ENCODE assay signal across 8 cellular contexts in the genomic region with DNA sequence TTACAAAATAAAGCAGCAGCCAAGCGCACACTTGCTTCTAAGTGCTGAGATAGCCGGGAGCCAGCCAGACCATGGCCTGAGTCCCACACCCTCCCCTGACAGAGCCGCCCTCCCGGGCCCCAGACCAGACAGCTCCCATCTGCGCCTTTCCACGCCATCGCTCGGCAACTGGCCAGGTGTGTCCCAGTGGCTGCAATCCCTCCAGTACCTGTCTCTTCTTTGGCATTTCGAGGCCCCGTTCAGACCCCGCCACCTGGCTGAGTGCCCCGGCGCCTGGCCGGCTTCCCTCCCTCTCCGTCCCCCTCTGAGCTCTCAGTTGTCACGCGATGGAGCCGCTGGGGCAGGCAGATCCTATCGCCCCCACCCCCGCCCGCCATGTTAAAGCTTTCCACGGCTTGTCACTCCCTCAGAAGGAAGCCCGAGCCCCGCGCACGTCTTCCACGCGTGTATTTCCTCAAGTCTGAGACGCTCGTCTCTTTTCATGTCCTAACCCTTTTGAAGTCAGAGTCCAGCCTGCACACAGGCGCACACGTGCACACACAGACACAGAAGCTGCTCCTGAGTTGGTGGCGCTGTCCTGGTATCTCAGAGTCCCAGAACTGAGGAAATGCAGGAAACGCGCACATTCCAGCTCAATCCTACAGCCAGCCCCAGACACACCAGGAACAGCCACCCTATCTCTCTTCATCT. TPM values are rescaled to one million over a fixed set of nuclear protein-coding genes. Genes with fewer than 3 reads are reported as not detected.
A peak's percentile ranks its signal among the peaks of the same experiment; 100 is the strongest.
DNase-seq lines count a peak whose midpoint lies in the region; ATAC-seq and TF ChIP-seq lines count a peak whose summit lies in the region.

No MANE protein-coding gene starts in this region.

- H3K4me3 ChIP-seq in dorsolateral prefrontal cortex (peak overlapping the region; percentile 14 to 67 (median 44)), transverse colon (peak overlapping the region in 2 of 4 donors; percentile 14 to 28)

- no peaks in the 10 kb centered on the region for H3K27me3 ChIP-seq in dorsolateral prefrontal cortex
- H3K27me3 ChIP-seq in transverse colon = no peaks in the 10 kb centered on the region

- peak in 33 of 56 donors; percentile 4 to 49 (median 24) for TF ChIP-seq CTCF in dorsolateral prefrontal cortex (IDR thresholded peaks at IDR 0.05 in 54 of 56, conservative IDR thresholded peaks at IDR 0.05 in 2 of 56; ENCODE audit: low read depth in 1 of 56, partially characterized antibody in 56 of 56)
- no peak for TF ChIP-seq CTCF in transverse colon (IDR thresholded peaks at IDR 0.05)

- TF ChIP-seq EP300 in transverse colon (IDR thresholded peaks at IDR 0.05; ENCODE audit: low read depth) = no peak

- TF ChIP-seq POLR2A in transverse colon (IDR thresholded peaks at IDR 0.05) = no peak

- ATAC-seq in GM19324 (IDR thresholded peaks at IDR 0.05; ENCODE audit: low FRiP score, unreplicated experiment) (no peak), HG02610 (IDR thresholded peaks at IDR 0.05; ENCODE audit: unreplicated experiment) (no peak)

- H3K9me3 ChIP-seq in transverse colon = no peaks in the 10 kb centered on the region

- intact Hi-C loops in dorsolateral prefrontal cortex (cut with DNase I) = loop anchor here (2.0 to 5.0 kb wide), 2 partner anchors 53 to 55 kb away; no protein-coding TSS in a partner anchor
- intact Hi-C loops in transverse colon (cut with DNase I; ENCODE audit: low total_unique reads) = no loop called here

- peak; percentile 50 for DNase-seq in activated effector memory CD4-positive, alpha-beta T cell treated with anti-CD3 and anti-CD28 coated beads, Interleukin-2, amount 50 U/mL, for 16 hours
- no peak for DNase-seq in activated effector memory CD4-positive, alpha-beta T cell treated with Interleukin-2 at 50 U/mL for 16 hours
- DNase-seq in dorsolateral prefrontal cortex (peak; percentile 60 to 85 (median 70)), lung microvascular endothelial cell (ENCODE audit: low read depth in 2 of 2) (peak; percentile 64 to 88), transverse colon (peak; percentile 64)
- no peak for DNase-seq in activated naive CD4-positive, alpha-beta T cell treated with Interleukin-2 at 50 U/mL for 16 hours

- H3K27ac ChIP-seq in dorsolateral prefrontal cortex (peak overlapping the region in 58 of 59 donors; percentile 19 to 91 (median 80)), transverse colon (peak overlapping the region; percentile 80 to 88 (median 85))

- peaks cover 0 to 13% (median 0%) of the 10 kb centered on the region in 4 donors for H3K36me3 ChIP-seq in transverse colon

- in situ Hi-C loops in transverse colon (cut with MboI; ENCODE audit: low pct_ligation_motif_present in 1 of 4, low pct_unique_long_range_greater_than_20kb in 1 of 4, low sequenced_read_pairs in 3 of 4) = no loop called here

- WGBS in transverse colon (ENCODE audit: low coverage in 1 of 2), 2 donors = 71% methylated on average over 35 of the region's 35 CpGs; no CpG with 5 or more reads in 1 of the 2 donors

- H3K4me1 ChIP-seq in transverse colon = peaks cover 43 to 60% (median 52%) of the 10 kb centered on the region in 4 donors

RNA-seq across cellular contexts. Expression of a gene that starts 7.9 kb away (rescaled TPM):
- total RNA-seq in dorsolateral prefrontal cortex = 100 to 1,000 TPM in 56 of 120 experiments, 10 to 100 TPM in 64; 67.9 to 201 (median 99.1) TPM
- total RNA-seq in lung microvascular endothelial cell = 4.8 and 8.7 TPM in 2 replicates
- 10 to 100 TPM; 12.3 to 34.6 (median 19.7) TPM for total RNA-seq in transverse colon

Comparison
In these comparisons a context has a peak if more than half of its experiments do, and no peak if none do; other contexts are left out.
1. DNase-seq: peak in activated effector memory CD4-positive, alpha-beta T cell treated with anti-CD3 and anti-CD28 coated beads, Interleukin-2, amount 50 U/mL, for 16 hours (single experiment), dorsolateral prefrontal cortex (10 of 10), lung microvascular endothelial cell (2 of 2) and transverse colon (single experiment); none in activated effector memory CD4-positive, alpha-beta T cell treated with Interleukin-2 at 50 U/mL for 16 hours (single experiment) and activated naive CD4-positive, alpha-beta T cell treated with Interleukin-2 at 50 U/mL for 16 hours (single experiment).
2. CTCF ChIP-seq: peak in dorsolateral prefrontal cortex (33 of 56); none in transverse colon (0 of 5).